In the genomic region with DNA sequence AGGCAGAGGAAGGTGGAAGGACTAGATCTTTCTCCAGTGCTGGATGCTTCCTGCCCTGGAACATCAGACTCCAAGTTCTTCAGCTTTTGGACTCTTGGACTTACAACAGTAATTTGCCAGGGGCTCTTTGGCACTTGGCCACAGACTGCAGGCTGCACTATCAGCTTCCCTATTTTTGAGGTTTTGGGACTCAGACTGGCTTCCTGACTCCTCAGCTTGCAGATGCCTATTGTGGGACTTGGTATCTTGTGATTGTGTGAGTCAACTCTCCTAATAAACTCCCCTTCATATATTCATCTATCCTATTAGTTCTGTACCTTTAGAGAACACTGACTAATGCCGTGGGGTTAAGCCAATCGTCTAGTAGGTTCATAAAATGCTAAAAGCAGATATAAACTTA, we compare ENCODE assay signal across 14 cellular contexts. TPM values are rescaled to one million over a fixed set of nuclear protein-coding genes. Genes with fewer than 3 reads are reported as not detected.
DNase-seq lines count a peak whose midpoint lies in the region; ATAC-seq, FAIRE-seq and TF ChIP-seq lines count a peak whose summit lies in the region.
"Had no signal": no experiment of that assay in that cellular context is flagged by ENCODE, and none has a peak within 500 bp of the region (broad histone marks: within the 10 kb centered on the region; RNA-seq: fewer than 3 reads in every experiment).

No MANE protein-coding gene starts in this region.

- no peak for FAIRE-seq in kidney (lab: Jason Lieb, UNC)
- FAIRE-seq: GM18507 had no signal

- H3K27ac ChIP-seq in right atrium auricular region (no peak overlapping the region), adrenal gland (peak overlapping the region in 1 of 5 donors; percentile 15), kidney (ENCODE audit: low read depth in 2 of 2, low read length in 2 of 2) (peak overlapping the region; percentile 18 to 68), upper lobe of left lung (peak overlapping the region in 3 of 4 donors; percentile 49 to 68 (median 66)), esophagus squamous epithelium (no peak overlapping the region)

- peak; percentile 72 for DNase-seq in Right ventricle myocardium inferior (ENCODE audit: missing footprints)
- DNase-seq in right atrium auricular region (ENCODE audit: low spot score) = no peak
- DNase-seq in adrenal gland = peak; percentile 40 to 82 (median 60)
- DNase-seq in kidney = no peak
- peak in 1 of 2 donors; percentile 79 for DNase-seq in upper lobe of left lung
- no peak for DNase-seq in H4 (ENCODE audit: low spot score)
- DNase-seq in NCI-H82 (lab: John Stamatoyannopoulos, UW) = no peak
- no peak for DNase-seq in esophagus squamous epithelium (lab: John Stamatoyannopoulos, UW)
- DNase-seq: 8988T; activated CD8-positive, alpha-beta memory T cell treated with anti-CD3 and anti-CD28 coated beads for 24 hours; DND-41; effector memory CD8-positive, alpha-beta T cell; NCI-H526 treated with DMSO at 0.1 percent for 48 hours had no signal

- TF ChIP-seq CTCF in right atrium auricular region (IDR thresholded peaks at IDR 0.05) = no peak
- TF ChIP-seq CTCF in adrenal gland (IDR thresholded peaks at IDR 0.05) = no peak
- no peak for TF ChIP-seq CTCF in kidney (IDR thresholded peaks at IDR 0.05; ENCODE audit: borderline replicate concordance, extremely low read depth, insufficient read depth)
- no peak for TF ChIP-seq CTCF in upper lobe of left lung (IDR thresholded peaks at IDR 0.05)
- no peak for TF ChIP-seq CTCF in esophagus squamous epithelium (IDR thresholded peaks at IDR 0.05)

- TF ChIP-seq POLR2A in adrenal gland (IDR thresholded peaks at IDR 0.05) (no peak), upper lobe of left lung (IDR thresholded peaks at IDR 0.05) (no peak), esophagus squamous epithelium (IDR thresholded peaks at IDR 0.05) (no peak)

- no peaks in the 10 kb centered on the region for H3K27me3 ChIP-seq in right atrium auricular region
- H3K27me3 ChIP-seq in adrenal gland = no peaks in the 10 kb centered on the region
- H3K27me3 ChIP-seq in upper lobe of left lung = no peaks in the 10 kb centered on the region
- no peaks in the 10 kb centered on the region for H3K27me3 ChIP-seq in esophagus squamous epithelium

- H3K4me1 ChIP-seq in right atrium auricular region (no peaks in the 10 kb centered on the region), adrenal gland (replicated peaks in 1 of 2) (peaks cover 0 to 7% of the 10 kb centered on the region in 2 donors), kidney (ENCODE audit: control insufficient read depth in 1 of 2, insufficient read depth in 1 of 2, low read depth in 1 of 2, low read length in 2 of 2) (peaks cover 8 to 16% of the 10 kb centered on the region in 2 donors), upper lobe of left lung (peaks cover 5 to 16% (median 9%) of the 10 kb centered on the region in 4 donors), esophagus squamous epithelium (no peaks in the 10 kb centered on the region)

- H3K36me3 ChIP-seq in right atrium auricular region (no peaks in the 10 kb centered on the region), adrenal gland (replicated peaks in 1 of 2) (no peaks in the 10 kb centered on the region), kidney (ENCODE audit: control insufficient read depth in 1 of 2, insufficient read depth in 2 of 2, low read length in 2 of 2) (no peaks in the 10 kb centered on the region), upper lobe of left lung (no peaks in the 10 kb centered on the region), esophagus squamous epithelium (no peaks in the 10 kb centered on the region)

- WGBS in adrenal gland, 4 donors = 75 to 95% (median 79%) methylated on average over 2 of the region's 2 CpGs
- WGBS in upper lobe of left lung, 2 donors = 44 to 58% methylated on average over 2 of the region's 2 CpGs
- 66 to 82% methylated on average over 2 of the region's 2 CpGs for WGBS in esophagus squamous epithelium, 2 donors

- H3K9me3 ChIP-seq in right atrium auricular region (peaks cover 0 to 9% of the 10 kb centered on the region in 2 donors), adrenal gland (replicated peaks in 1 of 3) (no peaks in the 10 kb centered on the region), kidney (ENCODE audit: control insufficient read depth in 1 of 2, low read length in 2 of 2) (peaks cover 0 to 9% of the 10 kb centered on the region in 2 donors), upper lobe of left lung (peaks cover 0 to 12% (median 10%) of the 10 kb centered on the region in 4 donors), esophagus squamous epithelium (peaks cover 0 to 21% (median 15%) of the 10 kb centered on the region in 3 donors)

- H3K4me3 ChIP-seq in right atrium auricular region = no peak overlapping the region
- H3K4me3 ChIP-seq in adrenal gland = no peak overlapping the region
- no peak overlapping the region for H3K4me3 ChIP-seq in kidney (ENCODE audit: low read length in 2 of 2)
- no peak overlapping the region for H3K4me3 ChIP-seq in upper lobe of left lung
- no peak overlapping the region for H3K4me3 ChIP-seq in esophagus squamous epithelium

- intact Hi-C loops in Right ventricle myocardium inferior (cut with DNase I) (no loop called here), adrenal gland (cut with DNase I) (no loop called here), kidney (cut with DNase I) (no loop called here), esophagus squamous epithelium (cut with DNase I) (no loop called here)

- H3K9ac ChIP-seq in kidney (ENCODE audit: low read length in 2 of 2) = no peak overlapping the region

- no peak for ATAC-seq in Right ventricle myocardium inferior
- ATAC-seq in upper lobe of left lung (ENCODE audit: low FRiP score in 2 of 2) = peak in 1 of 2 donors; percentile 72
- ATAC-seq: effector memory CD8-positive, alpha-beta T cell had no signal

- peak in 1 of 4 donors; percentile 38 for TF ChIP-seq EP300 in upper lobe of left lung (IDR thresholded peaks at IDR 0.05)

RNA-seq across cellular contexts. Expression of a gene that starts 8.8 kb away (rescaled TPM):
- total RNA-seq in Right ventricle myocardium inferior (2.0 TPM), right atrium auricular region (1 to 10 TPM; 1.7 to 2.0 TPM), adrenal gland (1 to 10 TPM in 7 of 8 donors, under 1 TPM in 1; 0.18 to 3.6 (median 3.1) TPM), kidney (9.9 TPM), upper lobe of left lung (10 to 100 TPM; 15.7 to 44.5 (median 28.3) TPM), esophagus squamous epithelium (10 to 100 TPM; 26.3 to 69.9 (median 29.3) TPM)
- polyA plus RNA-seq in adrenal gland (1 to 10 TPM; 2.0 to 2.6 (median 2.3) TPM), kidney (ENCODE audit: insufficient read depth, low read depth, low replicate concordance) (2.4 TPM)
- 6.4 and 14.7 TPM in 2 replicates for total RNA-seq in H4 (2014; rRNA removed; shearing (Covaris generic))

Comparison
In these comparisons a context has a peak if more than half of its experiments do, and no peak if none do; other contexts are left out.
1. DNase-seq: peak in Right ventricle myocardium inferior (single experiment) and adrenal gland (7 of 7); none in right atrium auricular region (single experiment), kidney (single experiment), H4 (single experiment), NCI-H82 (single experiment) and esophagus squamous epithelium (single experiment).
2. H3K27ac ChIP-seq: peak in kidney (2 of 2) and upper lobe of left lung (3 of 4); none in right atrium auricular region (0 of 2) and esophagus squamous epithelium (0 of 4).